13 cellular contexts compared by ENCODE assay signal in the genomic region with DNA sequence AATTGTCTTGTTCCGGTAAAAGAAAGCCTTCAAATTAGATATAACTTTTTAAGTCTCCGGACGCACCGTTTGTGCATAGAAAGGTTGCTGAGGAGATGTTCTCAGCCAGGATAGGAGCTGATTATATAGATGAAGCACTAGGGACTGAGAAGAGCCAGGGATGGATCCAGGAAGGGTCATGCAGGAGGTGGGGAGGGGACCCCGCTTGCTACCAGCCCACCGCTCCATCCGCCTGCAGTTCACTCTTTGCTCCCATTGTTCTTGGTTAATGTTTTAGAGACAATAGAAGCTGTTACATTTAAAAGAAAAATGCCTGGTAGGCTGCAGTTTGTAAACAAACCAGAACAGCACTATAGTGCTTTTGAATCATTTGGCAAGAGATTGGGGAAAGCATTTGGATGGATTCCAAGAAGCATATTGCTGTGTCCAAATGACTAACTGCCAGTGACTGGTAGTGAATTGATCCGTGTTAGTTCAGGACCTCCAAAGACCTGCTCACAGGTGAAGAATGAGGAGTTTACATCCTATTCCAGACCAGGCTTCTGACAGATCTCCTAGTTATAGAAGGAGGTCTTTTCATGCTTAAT.
DNase-seq lines count a peak whose midpoint lies in the region; TF ChIP-seq lines count a peak whose summit lies in the region.
"Had no signal": no experiment of that assay in that cellular context is flagged by ENCODE, and none has a peak within 500 bp of the region (broad histone marks: within the 10 kb centered on the region; RNA-seq: fewer than 3 reads in every experiment).

No MANE protein-coding gene starts in this region.

- H3K4me3 ChIP-seq in fibroblast of pulmonary artery (replicated peaks; ENCODE audit: low read depth, low read length) (no peak overlapping the region), sigmoid colon (no peak overlapping the region), ascending aorta (no peak overlapping the region)
- H3K4me3 ChIP-seq: psoas muscle, thyroid gland had no signal

- peak; percentile 2 for DNase-seq in LHCN-M2 (ENCODE audit: low read depth)
- peak; percentile 92 for DNase-seq in NCI-H345 treated with DMSO at 0.1 percent for 48 hours (lab: John Stamatoyannopoulos, UW; ENCODE audit: unreplicated experiment)
- DNase-seq in fibroblast of pulmonary artery (ENCODE audit: low read depth) = peak; percentile 0
- no peak for DNase-seq in sigmoid colon
- DNase-seq in progenitor cell of endocrine pancreas (ENCODE audit: low spot score, unreplicated experiment) = no peak
- no peak for DNase-seq in NCI-H1048 (lab: John Stamatoyannopoulos, UW)
- DNase-seq in ascending aorta (ENCODE audit: low spot score in 2 of 2) = no peak
- DNase-seq: activated CD4-positive, alpha-beta T cell treated with anti-CD3 and anti-CD28 coated beads for 1 hour; activated naive CD8-positive, alpha-beta T cell treated with anti-CD3 and anti-CD28 coated beads, Interleukin-2, amount 10 ng/mL, durations not matched to agents 7 days and 5 days; central memory CD4-positive, alpha-beta T cell; psoas muscle; thyroid gland had no signal

- H3K4me1 Mint-ChIP-seq in progenitor cell of endocrine pancreas (ENCODE audit: low read depth) = no peaks in the 10 kb centered on the region
- H3K4me1 Mint-ChIP-seq: activated naive CD8-positive, alpha-beta T cell treated with anti-CD3 and anti-CD28 coated beads, Interleukin-2, amount 10 ng/mL, durations not matched to agents 7 days and 5 days had no signal

- WGBS in sigmoid colon, 2 donors = 16 to 77% methylated on average over 8 of the region's 8 CpGs

- no peak overlapping the region for H3K4me3 Mint-ChIP-seq in progenitor cell of endocrine pancreas (ENCODE audit: low read depth)
- H3K4me3 Mint-ChIP-seq: activated naive CD8-positive, alpha-beta T cell treated with anti-CD3 and anti-CD28 coated beads, Interleukin-2, amount 10 ng/mL, durations not matched to agents 7 days and 5 days had no signal

- H3K36me3 Mint-ChIP-seq in progenitor cell of endocrine pancreas (ENCODE audit: insufficient read depth) = no peaks in the 10 kb centered on the region
- H3K36me3 Mint-ChIP-seq: activated naive CD8-positive, alpha-beta T cell treated with anti-CD3 and anti-CD28 coated beads, Interleukin-2, amount 10 ng/mL, durations not matched to agents 7 days and 5 days had no signal

- H3K9me3 ChIP-seq in sigmoid colon (peaks cover 0 to 3% (median 0%) of the 10 kb centered on the region in 4 donors), ascending aorta (peaks cover 0 to 11% of the 10 kb centered on the region in 2 donors)
- H3K9me3 ChIP-seq: psoas muscle, thyroid gland had no signal

- no peak overlapping the region for H3K27ac Mint-ChIP-seq in progenitor cell of endocrine pancreas
- H3K27ac Mint-ChIP-seq: activated naive CD8-positive, alpha-beta T cell treated with anti-CD3 and anti-CD28 coated beads, Interleukin-2, amount 10 ng/mL, durations not matched to agents 7 days and 5 days had no signal

- H3K9me3 Mint-ChIP-seq in progenitor cell of endocrine pancreas (ENCODE audit: low read depth) = peaks cover 9% of the 10 kb centered on the region

- H3K27ac ChIP-seq in C4-2B (peak overlapping the region; percentile 14; the same call in 1 of the 2 replicates), sigmoid colon (no peak overlapping the region), ascending aorta (no peak overlapping the region)
- H3K27ac ChIP-seq: psoas muscle, thyroid gland had no signal

- H3K4me1 ChIP-seq in sigmoid colon (no peaks in the 10 kb centered on the region), ascending aorta (no peaks in the 10 kb centered on the region)
- H3K4me1 ChIP-seq: psoas muscle, thyroid gland had no signal

- H3K27me3 ChIP-seq in sigmoid colon (no peaks in the 10 kb centered on the region), ascending aorta (no peaks in the 10 kb centered on the region)
- H3K27me3 ChIP-seq: thyroid gland had no signal

- no peaks in the 10 kb centered on the region for H3K36me3 ChIP-seq in sigmoid colon
- H3K36me3 ChIP-seq in ascending aorta = no peaks in the 10 kb centered on the region
- H3K36me3 ChIP-seq: thyroid gland had no signal

- intact Hi-C loops in sigmoid colon (cut with DNase I) = no loop called here
- intact Hi-C loops in ascending aorta (cut with DNase I) = no loop called here

- TF ChIP-seq CTCF in C4-2B (conservative IDR thresholded peaks at IDR 0.05) = no peak
- TF ChIP-seq CTCF in fibroblast of pulmonary artery (IDR thresholded peaks at IDR 0.05; ENCODE audit: low read length, missing control alignments) = no peak
- TF ChIP-seq CTCF in sigmoid colon (IDR thresholded peaks at IDR 0.05) = no peak
- no peak for TF ChIP-seq CTCF in progenitor cell of endocrine pancreas (IDR thresholded peaks at IDR 0.05; ENCODE audit: unreplicated experiment)
- TF ChIP-seq CTCF in ascending aorta (IDR thresholded peaks at IDR 0.05) = no peak

- TF ChIP-seq EP300 in sigmoid colon (IDR thresholded peaks at IDR 0.05) = no peak

- no peaks in the 10 kb centered on the region for H3K27me3 Mint-ChIP-seq in progenitor cell of endocrine pancreas
- H3K27me3 Mint-ChIP-seq: activated naive CD8-positive, alpha-beta T cell treated with anti-CD3 and anti-CD28 coated beads, Interleukin-2, amount 10 ng/mL, durations not matched to agents 7 days and 5 days had no signal

- TF ChIP-seq POLR2A in sigmoid colon (IDR thresholded peaks at IDR 0.05) = no peak

Comparison
In these comparisons a context has a peak if more than half of its experiments do, and no peak if none do; other contexts are left out.
1. DNase-seq: peak in LHCN-M2 (single experiment), NCI-H345 treated with DMSO at 0.1 percent for 48 hours (single experiment) and fibroblast of pulmonary artery (single experiment); none in sigmoid colon (single experiment), progenitor cell of endocrine pancreas (single experiment), NCI-H1048 (single experiment) and ascending aorta (0 of 2).